Comparison of ENCODE assay signal across 8 cellular contexts in genomic region chr13:36999054-36999927, GRCh38. TPM values are rescaled to one million over a fixed set of nuclear protein-coding genes. Genes with fewer than 3 reads are reported as not detected.
A peak's percentile ranks its signal among the peaks of the same experiment; 100 is the strongest.
DNase-seq lines count a peak whose midpoint lies in the region; ATAC-seq, FAIRE-seq and TF ChIP-seq lines count a peak whose summit lies in the region.

TSS of gene ALG5 (minus strand) at chr13:36999340. CDS start at chr13:36999300, 40 bp downstream.

- CTCF ChIA-PET in HepG2 (lab: Yijun Ruan, JAX; ENCODE audit: low intra/inter-chr PET ratio, low total read pairs): no interaction called here

- 0 out of 4 replicates have a peak, but pooled peaks of 1 of the 2 experiments have one; percentile 21 for TF ChIP-seq EP300 in HepG2 (IDR thresholded peaks at IDR 0.05; ENCODE audit: low read depth in 2 of 2, low read length in 2 of 2)
- TF ChIP-seq EP300 in HepG2 (CRISPR knock-in tag; IDR thresholded peaks at IDR 0.05; ENCODE audit: borderline replicate concordance): no peak

- TF ChIP-seq CTCF in CD14-positive monocyte (IDR thresholded peaks at IDR 0.05): peak; percentile 98
- TF ChIP-seq CTCF in HepG2 (CRISPR knock-in tag; IDR thresholded peaks at IDR 0.05): peak; percentile 87

- in situ Hi-C loops in HepG2 (cut with HindIII; ENCODE audit: extremely low pct_ligation_motif_present, low pct_unique_long_range_greater_than_20kb): no loop called here

- H3K4me3 Mint-ChIP-seq in CD14-positive monocyte: peak within 1 kb of the TSS; percentile 100

- peak within 1 kb of the TSS; percentile 89 for H3K4me2 ChIP-seq in HepG2 (ENCODE audit: low read depth, low read length)

- H4K20me1 ChIP-seq in HepG2 (ENCODE audit: insufficient read depth, low read length): no peaks in the 10 kb centered on the region

- H3K79me2 ChIP-seq in HepG2 (ENCODE audit: insufficient read depth, low read length): peaks cover 61% of the 10 kb centered on the region

- peaks cover 27% of the 10 kb centered on the region for H3K4me1 ChIP-seq in HepG2 (ENCODE audit: insufficient read depth, low read length)

- H3K27ac ChIP-seq in HepG2 (ENCODE audit: extremely low read length, insufficient read depth, low read length): peak within 1 kb of the TSS; percentile 99

- no peaks in the 10 kb centered on the region for H3K9me3 Mint-ChIP-seq in CD14-positive monocyte

- no peaks in the 10 kb centered on the region for H3K9me3 ChIP-seq in HepG2 (ENCODE audit: low read length)

- H3K9ac ChIP-seq in HepG2 (ENCODE audit: insufficient read depth, low read depth, low read length): peak within 1 kb of the TSS; percentile 93

- no peak within 1 kb of the TSS for H2AFZ ChIP-seq in HepG2 (ENCODE audit: low read length)

- peak; percentile 62 for ATAC-seq in GM19351 (IDR thresholded peaks at IDR 0.05; ENCODE audit: unreplicated experiment)
- peak; percentile 58 for ATAC-seq in HG03520 (IDR thresholded peaks at IDR 0.05; ENCODE audit: unreplicated experiment)
- peak; percentile 88 for ATAC-seq in HepG2

- H3K27me3 Mint-ChIP-seq in CD14-positive monocyte (ENCODE audit: low read depth in 3 of 3): no peaks in the 10 kb centered on the region

- peaks cover 24% of the 10 kb centered on the region for H3K4me1 Mint-ChIP-seq in CD14-positive monocyte

- no peaks in the 10 kb centered on the region; a peak in 1 of 5 replicates for H3K27me3 ChIP-seq in HepG2 (ENCODE audit: control insufficient read depth in 1 of 2, insufficient read depth in 2 of 2, low read length in 2 of 2)

- peak within 1 kb of the TSS; percentile 97 to 99 (median 97) for H3K4me3 ChIP-seq in HepG2 (replicated peaks in 1 of 3; ENCODE audit: insufficient read depth in 1 of 3, low read depth in 2 of 3, low read length in 3 of 3)

- under 1% methylated on average over 19 of the region's 54 CpGs for WGBS in HepG2 (ENCODE audit: low lambda C conversion rate)

- FAIRE-seq in HepG2 (lab: Jason Lieb, UNC): peak; percentile 4

- peak within 1 kb of the TSS; percentile 99 to 100 (median 100) for H3K27ac Mint-ChIP-seq in CD14-positive monocyte

- no TSS peak for BruUV-seq in HepG2 (replicated peaks; lab: Mats Ljungman, UMichigan)

- TF ChIP-seq POLR2A in HepG2 (IDR thresholded peaks at IDR 0.05; ENCODE audit: insufficient read depth in 1 of 2, low read depth in 2 of 2, low read length in 2 of 2): peak; percentile 92

- H3K36me3 Mint-ChIP-seq in CD14-positive monocyte: peaks cover 18 to 22% of the 10 kb centered on the region in 2 donors

- intact Hi-C loops in CD14-positive monocyte (cut with micrococcal nuclease) (loop anchor here in 1 of 2 donors (10.0 kb wide), 1 partner anchor 1356 kb away; no protein-coding TSS in a partner anchor), HepG2 (cut with micrococcal nuclease; ENCODE audit: unreplicated experiment) (loop anchor here (2.0 kb wide), 1 partner anchor 70 kb away; no protein-coding TSS in a partner anchor)

- POLR2A ChIA-PET in HepG2 (lab: Yijun Ruan, JAX): interaction anchor here (0.7 to 1.4 kb wide), 9 partner anchors 13 to 150 kb away, joined by 3 to 8 read pairs (median 4); no protein-coding TSS in a partner anchor

- peak; percentile 49; the same call in 1 of the 2 replicates for TF ChIP-seq RAD21 in HepG2 (CRISPR knock-in tag; IDR thresholded peaks at IDR 0.05)

- H3K36me3 ChIP-seq in HepG2 (replicated peaks in 1 of 2; ENCODE audit: control insufficient read depth in 1 of 2, insufficient read depth in 2 of 2, low read length in 2 of 2): peaks cover 10 to 26% of the 10 kb centered on the region in 2 experiments

- peak; percentile 87 for DNase-seq in CD14-positive monocyte (ENCODE audit: low spot score)
- peak; percentile 86 for DNase-seq in NCI-H748 treated with DMSO at 0.1 percent for 48 hours (lab: John Stamatoyannopoulos, UW)
- peak; percentile 85 to 86 for DNase-seq in activated CD4-positive, alpha-beta T cell treated with anti-CD3 and anti-CD28 coated beads, Interleukin-2, amount 50 U/mL, for 24 hours (ENCODE audit: low read depth in 1 of 2, low spot score in 1 of 2)
- DNase-seq in dedifferentiated amniotic fluid mesenchymal stem cell (ENCODE audit: extremely low spot score): peak; percentile 82
- DNase-seq in HepG2 (ENCODE audit: low spot score): peak; percentile 78
- DNase-seq in stimulated activated CD4-positive, alpha-beta T cell treated with anti-CD3 and anti-CD28 coated beads, Interleukin-4, amount 100 ng/mL, for 1 hour: peak; percentile 92

TF ChIP-seq in HepG2, 621 proteins besides CTCF, POLR2A, EP300 and RAD21 (continues in another document):
- TF ChIP-seq STAG1 (CRISPR knock-in tag; IDR thresholded peaks at IDR 0.05) (peak; percentile 38; the same call in 1 of the 2 replicates), MYC (CRISPR knock-in tag; IDR thresholded peaks at IDR 0.05; ENCODE audit: borderline replicate concordance) (peak; percentile 63), FOXA1 (IDR thresholded peaks at IDR 0.05) (no peak), FOXA1 (CRISPR knock-in tag; IDR thresholded peaks at IDR 0.05) (no peak), NCOA2 (CRISPR knock-in tag; IDR thresholded peaks at IDR 0.05) (peak; percentile 38; the same call in 1 of the 2 replicates), U2AF2 (IDR thresholded peaks at IDR 0.05; ENCODE audit: low read depth, low read length) (no peak), NFKB2 (CRISPR knock-in tag; IDR thresholded peaks at IDR 0.05; ENCODE audit: borderline replicate concordance) (no peak), RAD51 (IDR thresholded peaks at IDR 0.05; ENCODE audit: borderline replicate concordance) (no peak), HMG20B (CRISPR knock-in tag; conservative IDR thresholded peaks at IDR 0.05) (no peak), ZNF766 (CRISPR knock-in tag; IDR thresholded peaks at IDR 0.05; ENCODE audit: borderline replicate concordance) (no peak), ZNF780A (CRISPR knock-in tag; IDR thresholded peaks at IDR 0.05) (no peak), SP2 (CRISPR knock-in tag; IDR thresholded peaks at IDR 0.05) (peak; percentile 59; the same call in 1 of the 2 replicates), ZNF772 (CRISPR knock-in tag; IDR thresholded peaks at IDR 0.05) (no peak), JUND (CRISPR knock-in tag; IDR thresholded peaks at IDR 0.05) (no peak), SMARCC2 (IDR thresholded peaks at IDR 0.05) (no peak), CREB1 (IDR thresholded peaks at IDR 0.05) (no peak), CREB1 (CRISPR knock-in tag; IDR thresholded peaks at IDR 0.05) (no peak), MAFF (IDR thresholded peaks at IDR 0.05; ENCODE audit: low read depth, low read length) (no peak), HMGA1 (CRISPR knock-in tag; conservative IDR thresholded peaks at IDR 0.05) (no peak), NR2C2 (CRISPR knock-in tag; IDR thresholded peaks at IDR 0.05; ENCODE audit: borderline replicate concordance) (peak; percentile 86), ZNF296 (CRISPR knock-in tag; conservative IDR thresholded peaks at IDR 0.05) (no peak)

RNA-seq across cellular contexts. Expression of gene ALG5, which starts in this region (rescaled TPM):
- 10 to 100 TPM; 73.3 to 77.5 TPM for polyA plus RNA-seq in CD14-positive monocyte
- 29.0 and 51.1 TPM in 2 replicates for total RNA-seq in HepG2 (2016; rRNA removed; fragmentation: Illumina TruSeq; extraction: Trizol)
- 23.5 and 24.8 TPM in 2 replicates for total RNA-seq in HepG2 (2016; cell fraction: cytosol; rRNA removed; fragmentation: Illumina TruSeq; extraction: Trizol; ENCODE audit: low read depth)
- 31.0 and 53.0 TPM in 2 replicates for total RNA-seq in HepG2 (2016; cell fraction: insoluble cytoplasmic fraction; rRNA removed; fragmentation: Illumina TruSeq; extraction: Trizol)
- total RNA-seq in HepG2 (2016; cell fraction: membrane; rRNA removed; fragmentation: Illumina TruSeq; extraction: Trizol): 24.4 and 24.7 TPM in 2 replicates
- total RNA-seq in HepG2 (2016; cell fraction: nucleus; rRNA removed; fragmentation: Illumina TruSeq; extraction: Trizol): 45.9 and 47.6 TPM in 2 replicates
- 24.5 and 27.8 TPM in 2 replicates for polyA plus RNA-seq in HepG2 (2011; rRNA removed)
- 10.7 and 18.2 TPM in 2 replicates for polyA plus RNA-seq in HepG2 (2011; cell fraction: cytosol; rRNA removed)
- polyA plus RNA-seq in HepG2 (2011; cell fraction: nucleus; rRNA removed): 6.3 and 8.1 TPM in 2 replicates
- polyA plus RNA-seq in HepG2 (2012): 21.9 and 24.5 TPM in 2 replicates
- 14.4 and 17.4 TPM in 2 replicates for polyA plus RNA-seq in HepG2 (2016; cell fraction: cytosol; fragmentation: Illumina TruSeq; extraction: Trizol; ENCODE audit: low read depth)
- 25.0 and 27.4 TPM in 2 replicates for polyA plus RNA-seq in HepG2 (2016; cell fraction: insoluble cytoplasmic fraction; fragmentation: Illumina TruSeq; extraction: Trizol; ENCODE audit: low read depth)
- 14.3 and 16.1 TPM in 2 replicates for polyA plus RNA-seq in HepG2 (2016; cell fraction: membrane; fragmentation: Illumina TruSeq; extraction: Trizol; ENCODE audit: low read depth)
- 56.0 and 59.6 TPM in 2 replicates for polyA plus RNA-seq in HepG2 (2016; cell fraction: nucleus; fragmentation: Illumina TruSeq; extraction: Trizol; ENCODE audit: insufficient read depth, low read depth)
- 5.3 and 9.5 TPM in 2 replicates for polyA minus RNA-seq in HepG2 (2011; rRNA and poly(A)+ RNA removed; ENCODE audit: low replicate concordance)
- 6.9 and 12.7 TPM in 2 replicates for polyA minus RNA-seq in HepG2 (2011; cell fraction: cytosol; rRNA and poly(A)+ RNA removed)
- polyA minus RNA-seq in HepG2 (2011; cell fraction: nucleus; rRNA and poly(A)+ RNA removed): 22.5 and 42.6 TPM in 2 replicates

Comparison
In these comparisons a context has a peak if more than half of its experiments do, and no peak if none do; other contexts are left out.
1. Peak in every context shown above with its lines: DNase-seq, ATAC-seq, H3K4me3 ChIP-seq and H3K27ac ChIP-seq.